In genomic region chr19:54115071-54116063, GRCh38 we compare ENCODE assay signal across 8 cellular contexts. TPM values are rescaled to one million over a fixed set of nuclear protein-coding genes. Genes with fewer than 3 reads are reported as not detected.
DNase-seq lines count a peak whose midpoint lies in the region; TF ChIP-seq lines count a peak whose summit lies in the region.

Gene PRPF31 (plus strand): TSS chr19:54115754. CDS start chr19:54118279, 2,525 bp downstream.
Gene TFPT (minus strand): TSS chr19:54115657. CDS start chr19:54115269, 388 bp downstream.

- peak within 1 kb of the TSS; percentile 59 for H3K4me3 ChIP-seq in HAP-1
- H3K4me3 ChIP-seq in MM.1S (ENCODE audit: low read length) = peak within 1 kb of the TSS; percentile 85
- H3K4me3 ChIP-seq in fibroblast of villous mesenchyme (ENCODE audit: low read depth, low read length) = peak within 1 kb of the TSS; percentile 86
- H3K4me3 ChIP-seq in neural cell (ENCODE audit: low read length) = peak within 1 kb of the TSS; percentile 78
- peak within 1 kb of the TSS; percentile 61 to 93 (median 88) for H3K4me3 ChIP-seq in stomach

- H3K79me2 ChIP-seq in MM.1S (ENCODE audit: low read length) = peaks cover 26% of the 10 kb centered on the region
- peaks cover 16% of the 10 kb centered on the region for H3K79me2 ChIP-seq in neural cell (replicated peaks; ENCODE audit: insufficient read depth, low read length)

- TF ChIP-seq EP300 in neural cell (conservative IDR thresholded peaks at IDR 0.05; ENCODE audit: poor library complexity, severe bottlenecking) (peak; percentile 80), stomach (IDR thresholded peaks at IDR 0.05) (no peak)

- H3K9me2 ChIP-seq in MM.1S (replicated peaks; ENCODE audit: insufficient read depth, low read length) (no peaks in the 10 kb centered on the region), neural cell (ENCODE audit: insufficient read depth, low read length) (no peaks in the 10 kb centered on the region)

- in situ Hi-C loops in HAP-1 (cut with MboI; ENCODE audit: low sequenced_read_pairs) = no loop called here

- H3F3A ChIP-seq in MM.1S (ENCODE audit: insufficient read depth, low read length) (no peaks in the 10 kb centered on the region), neural cell (ENCODE audit: insufficient read depth, low read length, poor library complexity, severe bottlenecking) (no peaks in the 10 kb centered on the region)

- intact Hi-C loops in stomach (cut with DNase I; ENCODE audit: low total_unique reads) = no loop called here

- H3K27me3 ChIP-seq in HAP-1 (ENCODE audit: low read depth) (no peaks in the 10 kb centered on the region), MM.1S (replicated peaks; ENCODE audit: insufficient read depth, low read length) (no peaks in the 10 kb centered on the region), neural cell (ENCODE audit: insufficient read depth, low read depth, low read length) (no peaks in the 10 kb centered on the region), stomach (no peaks in the 10 kb centered on the region)

- no peak for TF ChIP-seq CTCF in MM.1S (IDR thresholded peaks at IDR 0.05; ENCODE audit: low read length)
- no peak for TF ChIP-seq CTCF in fibroblast of villous mesenchyme (IDR thresholded peaks at IDR 0.05; ENCODE audit: insufficient read depth, low read depth, low read length)
- TF ChIP-seq CTCF in neural cell (IDR thresholded peaks at IDR 0.05; ENCODE audit: poor library complexity, severe bottlenecking) = peak; percentile 43
- TF ChIP-seq CTCF in stomach (IDR thresholded peaks at IDR 0.05) = peak in 1 of 7 experiments; percentile 16

- H3K36me3 ChIP-seq in ES-I3 (ENCODE audit: insufficient read depth, low read length) (peaks cover 5% of the 10 kb centered on the region; the same call in 1 of the 2 replicates), HAP-1 (replicated peaks) (peaks cover 18% of the 10 kb centered on the region), MM.1S (replicated peaks; ENCODE audit: insufficient read depth, low read length) (no peaks in the 10 kb centered on the region), neural cell (ENCODE audit: insufficient read depth, low read length) (no peaks in the 10 kb centered on the region), stomach (peaks cover 18 to 50% (median 48%) of the 10 kb centered on the region in 4 donors)

- peak; percentile 95 for DNase-seq in HAP-1 (ENCODE audit: low spot score in 2 of 2)
- peak; percentile 98 for DNase-seq in MM.1S
- peak; percentile 72 for DNase-seq in SIG-M5 (lab: John Stamatoyannopoulos, UW)
- DNase-seq in activated gamma-delta T cell (lab: John Stamatoyannopoulos, UW) = peak; percentile 61
- peak; percentile 99 for DNase-seq in fibroblast of villous mesenchyme (ENCODE audit: low read depth)
- DNase-seq in stomach = peak; percentile 98

- no peaks in the 10 kb centered on the region for H3K9me3 ChIP-seq in ES-I3 (ENCODE audit: control insufficient read depth, insufficient read depth, low read length)
- no peaks in the 10 kb centered on the region for H3K9me3 ChIP-seq in HAP-1
- no peaks in the 10 kb centered on the region for H3K9me3 ChIP-seq in MM.1S (replicated peaks; ENCODE audit: insufficient read depth, low read length)
- H3K9me3 ChIP-seq in neural cell (ENCODE audit: low read length) = no peaks in the 10 kb centered on the region
- H3K9me3 ChIP-seq in stomach = no peaks in the 10 kb centered on the region

- peak in 2 of 4 donors; percentile 28 to 64 for TF ChIP-seq POLR2A in stomach (IDR thresholded peaks at IDR 0.05)

- H2AFZ ChIP-seq in MM.1S (ENCODE audit: low read length) = peak within 1 kb of the TSS; percentile 80
- peak within 1 kb of the TSS; percentile 46 for H2AFZ ChIP-seq in neural cell (ENCODE audit: low read depth, low read length)

- H4K20me1 ChIP-seq in MM.1S (ENCODE audit: insufficient read depth, low read length) (no peaks in the 10 kb centered on the region), neural cell (ENCODE audit: insufficient read depth) (no peaks in the 10 kb centered on the region)

- H3K9ac ChIP-seq in ES-I3 (ENCODE audit: low read depth, low read length) = peak within 1 kb of the TSS; percentile 83
- H3K9ac ChIP-seq in MM.1S (ENCODE audit: low read length) = peak within 1 kb of the TSS; percentile 82
- H3K9ac ChIP-seq in neural cell (ENCODE audit: low read length) = peak within 1 kb of the TSS; percentile 91

- peak within 1 kb of the TSS; percentile 92 for H3K4me2 ChIP-seq in MM.1S (ENCODE audit: low read depth, low read length)
- peak within 1 kb of the TSS; percentile 99 for H3K4me2 ChIP-seq in neural cell (ENCODE audit: low read length)

- peak within 1 kb of the TSS; percentile 64 for H3K27ac ChIP-seq in MM.1S (ENCODE audit: low read length)
- H3K27ac ChIP-seq in neural cell (ENCODE audit: low read length) = peak within 1 kb of the TSS; percentile 93
- H3K27ac ChIP-seq in stomach = peak within 1 kb of the TSS; percentile 88 to 96 (median 93)

- H3K4me1 ChIP-seq in ES-I3 (ENCODE audit: insufficient read depth, low read length) (peaks cover 5% of the 10 kb centered on the region; the same call in 1 of the 2 replicates), HAP-1 (peaks cover 3% of the 10 kb centered on the region), MM.1S (ENCODE audit: low read length) (peaks cover 4% of the 10 kb centered on the region; the same call in 1 of the 2 replicates), stomach (peaks cover 22 to 36% (median 31%) of the 10 kb centered on the region in 4 donors)

- TF ChIP-seq RAD21 in neural cell (conservative IDR thresholded peaks at IDR 0.05) = peak; percentile 23

- WGBS in stomach, 5 donors = 0 to 1% (median 0%) methylated on average over 60 of the region's 60 CpGs

TF ChIP-seq in neural cell, 6 proteins besides CTCF, POLR2A, EP300 and RAD21:
- peak; percentile 96 for TF ChIP-seq MXI1 (conservative IDR thresholded peaks at IDR 0.05; ENCODE audit: poor library complexity, severe bottlenecking)
- peak; percentile 91 for TF ChIP-seq REST (IDR thresholded peaks at IDR 0.05; ENCODE audit: borderline replicate concordance)
- TF ChIP-seq TAF1 (IDR thresholded peaks at IDR 0.05; ENCODE audit: low read depth) = peak; percentile 92
- peak; percentile 96 for TF ChIP-seq POLR2AphosphoS5 (IDR thresholded peaks at IDR 0.05)
- TF ChIP-seq SMC3 (conservative IDR thresholded peaks at IDR 0.05; ENCODE audit: poor library complexity) = peak; percentile 60
- TF ChIP-seq EZH2 (IDR thresholded peaks at IDR 0.05; ENCODE audit: borderline replicate concordance, insufficient read depth, low read length, poor library complexity, severe bottlenecking) = no peak

RNA-seq across cellular contexts. Expression of gene PRPF31, which starts in this region (rescaled TPM):
- 39.6 and 41.5 TPM in 2 replicates for total RNA-seq in fibroblast of villous mesenchyme
- polyA plus RNA-seq in neural cell = 73.5 and 76.6 TPM in 2 replicates
- 37.2 and 39.4 TPM in 2 replicates for polyA minus RNA-seq in neural cell
- total RNA-seq in stomach = 10 to 100 TPM; 22.8 to 98.2 (median 27.8) TPM
- 10 to 100 TPM; 46.3 to 53.1 (median 46.3) TPM for polyA plus RNA-seq in stomach

RNA-seq across cellular contexts. Expression of gene TFPT, which starts in this region (rescaled TPM):
- 17.7 and 20.9 TPM in 2 replicates for total RNA-seq in fibroblast of villous mesenchyme
- 24.3 and 28.0 TPM in 2 replicates for polyA plus RNA-seq in neural cell
- 12.0 and 12.4 TPM in 2 replicates for polyA minus RNA-seq in neural cell
- 10 to 100 TPM in 1 of 5 donors, 1 to 10 TPM in 2, under 1 TPM in 1, not detected in 1; 0.45 to 10.9 (median 4.8) TPM for total RNA-seq in stomach
- polyA plus RNA-seq in stomach = 10 to 100 TPM; 22.9 to 31.8 (median 23.1) TPM

Comparison
In these comparisons a context has a peak if more than half of its experiments do, and no peak if none do; other contexts are left out.
1. Peak in every context shown above with its lines: DNase-seq, H3K4me3 ChIP-seq and H3K27ac ChIP-seq.